29 cellular contexts compared by ENCODE assay signal in genomic region chr5:94818904-94819303, GRCh38.
"Had no signal": no experiment of that assay in that cellular context is flagged by ENCODE, and none has a peak within 500 bp of the region (broad histone marks: within the 10 kb centered on the region; RNA-seq: fewer than 3 reads in every experiment).

No MANE protein-coding gene starts in this region.

- H3K36me3 ChIP-seq: colonic mucosa, esophagus muscularis mucosa, esophagus squamous epithelium, gastrocnemius medialis, gastroesophageal sphincter, heart left ventricle, heart right ventricle had no signal

- H3K4me2 ChIP-seq: hepatocyte had no signal

- H3K4me1 ChIP-seq: colonic mucosa, esophagus muscularis mucosa, esophagus squamous epithelium, foreskin keratinocyte, gastrocnemius medialis, gastroesophageal sphincter, heart left ventricle, heart right ventricle had no signal

- FAIRE-seq: colon, endometrium, endothelial cell of umbilical vein, frontal cortex had no signal

- H3K9me3 ChIP-seq: colonic mucosa, esophagus muscularis mucosa, esophagus squamous epithelium, gastrocnemius medialis, gastroesophageal sphincter, heart right ventricle had no signal

- DNase-seq: colonic mucosa; cortex of kidney; dermis blood vessel endothelial cell; dorsolateral prefrontal cortex; effector CD4-positive, alpha-beta T cell; effector CD8-positive, alpha-beta T cell; effector memory CD4-positive, alpha-beta T cell; effector memory CD8-positive, alpha-beta T cell; endodermal cell; erythroblast; esophagus squamous epithelium; foreskin fibroblast; foreskin keratinocyte; foreskin melanocyte; gastrocnemius medialis; glutamatergic neuron; head of caudate nucleus; heart left ventricle; heart right ventricle had no signal

- H3K4me3 ChIP-seq: colonic mucosa, coronary artery, dorsolateral prefrontal cortex, esophagus muscularis mucosa, esophagus squamous epithelium, gastrocnemius medialis, gastroesophageal sphincter, heart left ventricle, heart right ventricle, hepatocyte had no signal

- H3K27ac ChIP-seq: colonic mucosa, coronary artery, dorsolateral prefrontal cortex, epithelial cell of prostate, esophagus muscularis mucosa, esophagus squamous epithelium, foreskin keratinocyte, gastrocnemius medialis, gastroesophageal sphincter, heart left ventricle, heart right ventricle, hepatocyte had no signal

- ATAC-seq: effector memory CD8-positive, alpha-beta T cell; esophagus mucosa; foreskin keratinocyte; gastrocnemius medialis; gastroesophageal sphincter; heart left ventricle; heart right ventricle had no signal
